ENCODE assay signal across 15 cellular contexts in genomic region chr20:19849341-19850189, GRCh38.
DNase-seq lines count a peak whose midpoint lies in the region; ATAC-seq and TF ChIP-seq lines count a peak whose summit lies in the region.
"Had no signal": no experiment of that assay in that cellular context is flagged by ENCODE, and none has a peak within 500 bp of the region (broad histone marks: within the 10 kb centered on the region; RNA-seq: fewer than 3 reads in every experiment).

No MANE protein-coding gene starts in this region.

- ATAC-seq in SK-N-SH treated with all-trans-retinoic acid at 6 μM for 48 hours (peak; percentile 67), thoracic aorta (ENCODE audit: insufficient number of reproducible peaks, low FRiP score, low read depth) (peak; percentile 12), GM18505 (IDR thresholded peaks at IDR 0.05; ENCODE audit: unreplicated experiment) (no peak), HG02852 (IDR thresholded peaks at IDR 0.05; ENCODE audit: unreplicated experiment) (no peak)

- H3K27me3 ChIP-seq in thoracic aorta (replicated peaks; ENCODE audit: insufficient read depth), result no peaks in the 10 kb centered on the region

- peaks cover 45% of the 10 kb centered on the region for H3K36me3 Mint-ChIP-seq in nephron (ENCODE audit: low read depth)
- H3K36me3 Mint-ChIP-seq: activated naive CD4-positive, alpha-beta T cell treated with anti-CD3 and anti-CD28 coated beads, Interleukin-2, amount 10 ng/mL, durations not matched to agents 7 days and 5 days had no signal

- H3K4me3 Mint-ChIP-seq in nephron, result peak overlapping the region in 2 of 3 experiments; percentile 13 to 36
- H3K4me3 Mint-ChIP-seq: activated naive CD4-positive, alpha-beta T cell treated with anti-CD3 and anti-CD28 coated beads, Interleukin-2, amount 10 ng/mL, durations not matched to agents 7 days and 5 days; H9 had no signal

- no peaks in the 10 kb centered on the region for H3K27me3 Mint-ChIP-seq in nephron (ENCODE audit: low read depth)
- H3K27me3 Mint-ChIP-seq: activated naive CD4-positive, alpha-beta T cell treated with anti-CD3 and anti-CD28 coated beads, Interleukin-2, amount 10 ng/mL, durations not matched to agents 7 days and 5 days had no signal

- no peaks in the 10 kb centered on the region for H3K9me3 ChIP-seq in thoracic aorta

- H3K27ac Mint-ChIP-seq in nephron, result peak overlapping the region; percentile 84 to 90 (median 85)
- H3K27ac Mint-ChIP-seq: activated naive CD4-positive, alpha-beta T cell treated with anti-CD3 and anti-CD28 coated beads, Interleukin-2, amount 10 ng/mL, durations not matched to agents 7 days and 5 days; H9 had no signal

- peak; percentile 87 for DNase-seq in globus pallidus (ENCODE audit: low spot score)
- DNase-seq in thoracic aorta (ENCODE audit: low spot score), result no peak
- no peak for DNase-seq in NCI-H1105 treated with DMSO at 0.1 percent for 48 hours (lab: John Stamatoyannopoulos, UW)
- no peak for DNase-seq in NCI-H187 treated with DMSO at 0.1 percent for 48 hours (lab: John Stamatoyannopoulos, UW)
- DNase-seq: activated CD4-positive, CD25-positive, alpha-beta regulatory T cell treated with anti-CD3 and anti-CD28 coated beads, Interleukin-2, amount 50 U/mL, for 72 hours; activated naive CD4-positive, alpha-beta T cell treated with anti-CD3 and anti-CD28 coated beads, Interleukin-2, amount 10 ng/mL, durations not matched to agents 7 days and 5 days; DMS79; H9; NCI-H1436 treated with DMSO at 0.1 percent for 48 hours had no signal

- no peak for TF ChIP-seq CTCF in nephron (IDR thresholded peaks at IDR 0.05; ENCODE audit: unreplicated experiment in 3 of 3)
- TF ChIP-seq CTCF in thoracic aorta (IDR thresholded peaks at IDR 0.05), result no peak

- H3K9me3 Mint-ChIP-seq in nephron, result peaks cover 17% of the 10 kb centered on the region
- H3K9me3 Mint-ChIP-seq: activated naive CD4-positive, alpha-beta T cell treated with anti-CD3 and anti-CD28 coated beads, Interleukin-2, amount 10 ng/mL, durations not matched to agents 7 days and 5 days had no signal

- peaks cover 14 to 27% of the 10 kb centered on the region in 2 donors for H3K4me1 ChIP-seq in thoracic aorta (ENCODE audit: control insufficient read depth in 1 of 2, low read depth in 2 of 2)

- TF ChIP-seq POLR2A in GM18505 (IDR thresholded peaks at IDR 0.05; ENCODE audit: borderline replicate concordance, extremely low read depth, insufficient read depth, insufficient read length), result no peak

- no peaks in the 10 kb centered on the region for H3K36me3 ChIP-seq in thoracic aorta

- H3K4me3 ChIP-seq in thoracic aorta, result peak overlapping the region; percentile 51

- peak overlapping the region; percentile 64 to 82 for H3K27ac ChIP-seq in thoracic aorta
- H3K27ac ChIP-seq: HL-60, RWPE1 had no signal

- peaks cover 38% of the 10 kb centered on the region for H3K4me1 Mint-ChIP-seq in nephron
- H3K4me1 Mint-ChIP-seq: activated naive CD4-positive, alpha-beta T cell treated with anti-CD3 and anti-CD28 coated beads, Interleukin-2, amount 10 ng/mL, durations not matched to agents 7 days and 5 days had no signal

TF ChIP-seq in SK-N-SH treated with all-trans-retinoic acid at 6 μM for 48 hours, 23 proteins besides CTCF, POLR2A, EP300 and RAD21 (continues in another document):
- TF ChIP-seq OSR1 (CRISPR knock-in tag; IDR thresholded peaks at IDR 0.05), result no peak
- no peak for TF ChIP-seq ESRRG (CRISPR knock-in tag; IDR thresholded peaks at IDR 0.05)
- TF ChIP-seq RARB (CRISPR knock-in tag; IDR thresholded peaks at IDR 0.05), result no peak
- no peak for TF ChIP-seq GLIS3 (CRISPR knock-in tag; IDR thresholded peaks at IDR 0.05)
- no peak for TF ChIP-seq SNAI2 (CRISPR knock-in tag; IDR thresholded peaks at IDR 0.05)
- TF ChIP-seq ISL1 (CRISPR knock-in tag; IDR thresholded peaks at IDR 0.05), result no peak
- TF ChIP-seq ARNTL (CRISPR knock-in tag; IDR thresholded peaks at IDR 0.05; ENCODE audit: borderline replicate concordance, low read depth), result no peak
- no peak for TF ChIP-seq CREB5 (CRISPR knock-in tag; IDR thresholded peaks at IDR 0.05; ENCODE audit: low read depth)
- no peak for TF ChIP-seq ZC3H10 (CRISPR knock-in tag; IDR thresholded peaks at IDR 0.05)
- TF ChIP-seq POU6F1 (CRISPR knock-in tag; IDR thresholded peaks at IDR 0.05; ENCODE audit: borderline replicate concordance, low read depth), result no peak
- no peak for TF ChIP-seq PPARA (CRISPR knock-in tag; IDR thresholded peaks at IDR 0.05; ENCODE audit: borderline replicate concordance)
- TF ChIP-seq ZNF8 (CRISPR knock-in tag; IDR thresholded peaks at IDR 0.05), result no peak
- no peak for TF ChIP-seq TCF4 (CRISPR knock-in tag; IDR thresholded peaks at IDR 0.05; ENCODE audit: borderline replicate concordance)
- no peak for TF ChIP-seq TSHZ2 (CRISPR knock-in tag; IDR thresholded peaks at IDR 0.05)
- TF ChIP-seq BACH2 (CRISPR knock-in tag; IDR thresholded peaks at IDR 0.05; ENCODE audit: borderline replicate concordance), result no peak
- no peak for TF ChIP-seq PATZ1 (CRISPR knock-in tag; IDR thresholded peaks at IDR 0.05; ENCODE audit: borderline replicate concordance)
- no peak for TF ChIP-seq ZFP3 (CRISPR knock-in tag; IDR thresholded peaks at IDR 0.05)
- no peak for TF ChIP-seq TOX (CRISPR knock-in tag; IDR thresholded peaks at IDR 0.05; ENCODE audit: borderline replicate concordance)
- no peak for TF ChIP-seq ZFP30 (CRISPR knock-in tag; IDR thresholded peaks at IDR 0.05)

Comparison
In these comparisons a context has a peak if more than half of its experiments do, and no peak if none do; other contexts are left out.
1. ATAC-seq: peak in SK-N-SH treated with all-trans-retinoic acid at 6 μM for 48 hours (single experiment) and thoracic aorta (single experiment); none in GM18505 (single experiment) and HG02852 (single experiment).